1 cellular context compared by ENCODE assay signal in the genomic region with DNA sequence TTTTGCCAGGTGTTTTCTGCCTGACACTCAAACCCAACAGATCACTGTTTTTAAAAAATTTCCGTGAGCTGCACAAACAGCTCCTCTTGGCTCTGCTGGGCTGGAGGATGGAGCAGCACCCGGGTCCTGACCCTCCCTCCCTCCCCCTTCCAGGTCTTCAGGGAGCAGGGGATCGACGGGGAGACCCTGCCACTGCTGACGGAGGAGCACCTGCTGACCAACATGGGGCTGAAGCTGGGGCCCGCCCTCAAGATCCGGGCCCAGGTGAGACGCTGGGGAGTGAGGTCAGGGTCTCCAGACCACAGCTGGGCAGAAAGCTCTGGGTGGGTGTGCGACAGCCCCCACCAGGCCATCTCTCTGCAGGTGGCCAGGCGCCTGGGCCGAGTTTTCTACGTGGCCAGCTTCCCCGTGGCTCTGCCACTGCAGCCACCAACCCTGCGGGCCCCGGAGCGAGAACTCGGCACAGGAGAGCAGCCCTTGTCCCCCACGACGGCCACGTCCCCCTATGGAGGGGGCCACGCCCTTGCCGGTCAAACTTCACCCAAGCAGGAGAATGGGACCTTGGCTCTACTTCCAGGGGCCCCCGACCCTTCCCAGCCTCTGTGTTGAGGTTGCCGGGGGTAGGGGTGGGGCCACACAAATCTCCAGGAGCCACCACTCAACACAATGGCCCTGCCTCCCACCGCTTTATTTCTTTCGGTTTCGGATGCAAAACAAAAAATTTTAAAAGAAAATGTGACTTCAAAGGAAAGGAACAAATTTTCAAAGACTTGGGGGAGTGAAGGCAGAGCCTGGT.
TF ChIP-seq lines count a peak whose summit lies in the region.

No MANE protein-coding gene starts in this region.

TF ChIP-seq in K562, 482 proteins besides CTCF, POLR2A, EP300 and RAD21:
- TF ChIP-seq, protein P1, sequence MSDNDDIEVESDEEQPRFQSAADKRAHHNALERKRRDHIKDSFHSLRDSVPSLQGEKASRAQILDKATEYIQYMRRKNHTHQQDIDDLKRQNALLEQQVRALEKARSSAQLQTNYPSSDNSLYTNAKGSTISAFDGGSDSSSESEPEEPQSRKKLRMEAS (CRISPR knock-in tag; IDR thresholded peaks at IDR 0.05): no peak
- TF ChIP-seq ZNF184 (CRISPR knock-in tag; IDR thresholded peaks at IDR 0.05) (0 out of 2 replicates have a peak, but pooled peaks have one; percentile 3), SUPT5H (IDR thresholded peaks at IDR 0.05) (peak; percentile 7), RBFOX2 (IDR thresholded peaks at IDR 0.05; ENCODE audit: low read depth, low read length) (peak; percentile 31), PCBP2 (IDR thresholded peaks at IDR 0.05; ENCODE audit: low read depth, low read length, poor library complexity, severe bottlenecking) (no peak), MAFF (IDR thresholded peaks at IDR 0.05; ENCODE audit: low read length) (no peak), ZKSCAN1 (IDR thresholded peaks at IDR 0.05; ENCODE audit: low read depth, low read length) (0 out of 2 replicates have a peak, but pooled peaks have one; percentile 5), FIP1L1 (IDR thresholded peaks at IDR 0.05; ENCODE audit: low read depth, low read length, poor library complexity, severe bottlenecking) (peak; percentile 21), POLR2G (IDR thresholded peaks at IDR 0.05; ENCODE audit: low read depth, low read length) (peak; percentile 44)
- TF ChIP-seq, protein P2, sequence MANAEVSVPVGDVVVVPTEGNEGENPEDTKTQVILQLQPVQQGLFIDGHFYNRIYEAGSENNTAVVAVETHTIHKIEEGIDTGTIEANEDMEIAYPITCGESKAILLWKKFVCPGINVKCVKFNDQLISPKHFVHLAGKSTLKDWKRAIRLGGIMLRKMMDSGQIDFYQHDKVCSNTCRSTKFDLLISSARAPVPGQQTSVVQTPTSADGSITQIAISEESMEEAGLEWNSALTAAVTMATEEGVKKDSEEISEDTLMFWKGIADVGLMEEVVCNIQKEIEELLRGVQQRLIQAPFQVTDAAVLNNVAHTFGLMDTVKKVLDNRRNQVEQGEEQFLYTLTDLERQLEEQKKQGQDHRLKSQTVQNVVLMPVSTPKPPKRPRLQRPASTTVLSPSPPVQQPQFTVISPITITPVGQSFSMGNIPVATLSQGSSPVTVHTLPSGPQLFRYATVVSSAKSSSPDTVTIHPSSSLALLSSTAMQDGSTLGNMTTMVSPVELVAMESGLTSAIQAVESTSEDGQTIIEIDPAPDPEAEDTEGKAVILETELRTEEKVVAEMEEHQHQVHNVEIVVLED (CRISPR knock-in tag; IDR thresholded peaks at IDR 0.05): no peak
- TF ChIP-seq, protein P3, sequence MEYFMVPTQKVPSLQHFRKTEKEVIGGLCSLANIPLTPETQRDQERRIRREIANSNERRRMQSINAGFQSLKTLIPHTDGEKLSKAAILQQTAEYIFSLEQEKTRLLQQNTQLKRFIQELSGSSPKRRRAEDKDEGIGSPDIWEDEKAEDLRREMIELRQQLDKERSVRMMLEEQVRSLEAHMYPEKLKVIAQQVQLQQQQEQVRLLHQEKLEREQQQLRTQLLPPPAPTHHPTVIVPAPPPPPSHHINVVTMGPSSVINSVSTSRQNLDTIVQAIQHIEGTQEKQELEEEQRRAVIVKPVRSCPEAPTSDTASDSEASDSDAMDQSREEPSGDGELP (CRISPR knock-in tag; IDR thresholded peaks at IDR 0.05; ENCODE audit: borderline replicate concordance): 0 out of 2 replicates have a peak, but pooled peaks have one; percentile 6
- TF ChIP-seq, protein P4, sequence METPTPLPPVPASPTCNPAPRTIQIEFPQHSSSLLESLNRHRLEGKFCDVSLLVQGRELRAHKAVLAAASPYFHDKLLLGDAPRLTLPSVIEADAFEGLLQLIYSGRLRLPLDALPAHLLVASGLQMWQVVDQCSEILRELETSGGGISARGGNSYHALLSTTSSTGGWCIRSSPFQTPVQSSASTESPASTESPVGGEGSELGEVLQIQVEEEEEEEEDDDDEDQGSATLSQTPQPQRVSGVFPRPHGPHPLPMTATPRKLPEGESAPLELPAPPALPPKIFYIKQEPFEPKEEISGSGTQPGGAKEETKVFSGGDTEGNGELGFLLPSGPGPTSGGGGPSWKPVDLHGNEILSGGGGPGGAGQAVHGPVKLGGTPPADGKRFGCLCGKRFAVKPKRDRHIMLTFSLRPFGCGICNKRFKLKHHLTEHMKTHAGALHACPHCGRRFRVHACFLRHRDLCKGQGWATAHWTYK (CRISPR knock-in tag; IDR thresholded peaks at IDR 0.05): peak; percentile 93
